18 cellular contexts compared by ENCODE assay signal in genomic region chr13:100130930-100131511, GRCh38. TPM values are rescaled to one million over a fixed set of nuclear protein-coding genes. Genes with fewer than 3 reads are reported as not detected.
DNase-seq lines count a peak whose midpoint lies in the region; ATAC-seq and TF ChIP-seq lines count a peak whose summit lies in the region.
"Had no signal": no experiment of that assay in that cellular context is flagged by ENCODE, and none has a peak within 500 bp of the region (broad histone marks: within the 10 kb centered on the region; RNA-seq: fewer than 3 reads in every experiment).

No MANE protein-coding gene starts in this region.

- H4K20me1 ChIP-seq in GM23338 (replicated peaks; ENCODE audit: insufficient read depth) = no peaks in the 10 kb centered on the region

- H3K4me3 ChIP-seq in GM23338 (no peak overlapping the region), fibroblast of pulmonary artery (replicated peaks; ENCODE audit: low read depth, low read length) (no peak overlapping the region)

- H3K27ac ChIP-seq in GM23338 (ENCODE audit: low read depth) = peak overlapping the region; percentile 42

- H3K79me2 ChIP-seq in GM23338 (replicated peaks; ENCODE audit: insufficient read depth) = peaks cover 24% of the 10 kb centered on the region; the same call in 1 of the 2 replicates

- no peak overlapping the region for H3K4me3 Mint-ChIP-seq in GM23338
- no peak overlapping the region for H3K4me3 Mint-ChIP-seq in T-helper 17 cell
- H3K4me3 Mint-ChIP-seq: CD14-positive monocyte had no signal

- peaks cover 6% of the 10 kb centered on the region; the same call in 1 of the 2 replicates for H3K9me2 ChIP-seq in GM23338 (ENCODE audit: insufficient read depth)

- H3K36me3 Mint-ChIP-seq in GM23338 (ENCODE audit: low read depth) (no peaks in the 10 kb centered on the region), T-helper 17 cell (ENCODE audit: low read depth) (peaks cover 6% of the 10 kb centered on the region)

- H3K9me3 ChIP-seq in T-helper 17 cell (ENCODE audit: control insufficient read depth, low read length, poor library complexity, severe bottlenecking) = no peaks in the 10 kb centered on the region

- H3K27me3 Mint-ChIP-seq in GM23338 (ENCODE audit: insufficient read depth, low read depth, poor library complexity) (no peaks in the 10 kb centered on the region), T-helper 17 cell (no peaks in the 10 kb centered on the region)
- H3K27me3 Mint-ChIP-seq: IgD-negative memory B cell had no signal

- H3K4me2 ChIP-seq in GM23338 = no peak overlapping the region

- DNase-seq in GM23338 (ENCODE audit: low spot score) (no peak), T-helper 17 cell (no peak), fibroblast of pulmonary artery (ENCODE audit: low read depth) (peak; percentile 67), omental fat pad (ENCODE audit: low spot score) (no peak), DMS53 treated with DMSO at 0.1 percent for 48 hours (lab: John Stamatoyannopoulos, UW; ENCODE audit: unreplicated experiment) (no peak)
- DNase-seq: ACHN, AML-193, DMS79 treated with DMSO at 0.1 percent for 48 hours, Karpas-422, NCI-H1436, NCI-H1930, NCI-H226, NCI-H524 treated with DMSO at 0.1 percent for 48 hours, RPMI8226 had no signal

- no peaks in the 10 kb centered on the region for H3K36me3 ChIP-seq in GM23338 (ENCODE audit: insufficient read depth)

- ATAC-seq in GM23338 = no peak
- no peak for ATAC-seq in T-helper 17 cell
- peak; percentile 29 for ATAC-seq in omental fat pad (ENCODE audit: low FRiP score)
- ATAC-seq in GM19324 (IDR thresholded peaks at IDR 0.05; ENCODE audit: low FRiP score, unreplicated experiment) = no peak
- no peak for ATAC-seq in GM21825 (IDR thresholded peaks at IDR 0.05; ENCODE audit: unreplicated experiment)

- H3K27ac Mint-ChIP-seq in GM23338 (peak overlapping the region; percentile 39; the same call in 1 of the 2 replicates), T-helper 17 cell (peak overlapping the region; percentile 77)
- H3K27ac Mint-ChIP-seq: IgD-negative memory B cell had no signal

- TF ChIP-seq CTCF in GM23338 (conservative IDR thresholded peaks at IDR 0.05; ENCODE audit: low read depth in 2 of 2) = no peak
- no peak for TF ChIP-seq CTCF in fibroblast of pulmonary artery (IDR thresholded peaks at IDR 0.05; ENCODE audit: low read length, missing control alignments)
- TF ChIP-seq CTCF in omental fat pad (IDR thresholded peaks at IDR 0.05) = no peak

- H2AFZ ChIP-seq in GM23338 = no peak overlapping the region

- H3F3A ChIP-seq in GM23338 (replicated peaks; ENCODE audit: low read depth) = no peaks in the 10 kb centered on the region

- H3K9me3 Mint-ChIP-seq in GM23338 = no peaks in the 10 kb centered on the region
- H3K9me3 Mint-ChIP-seq: IgD-negative memory B cell had no signal

- H3K4me1 Mint-ChIP-seq in GM23338 (peaks cover 39% of the 10 kb centered on the region), T-helper 17 cell (peaks cover 4% of the 10 kb centered on the region)

- peaks cover 26% of the 10 kb centered on the region for H3K4me1 ChIP-seq in GM23338 (ENCODE audit: insufficient read depth)

- H3K27me3 ChIP-seq in GM23338 (ENCODE audit: insufficient read depth) = no peaks in the 10 kb centered on the region

TF ChIP-seq in GM23338, 12 proteins besides CTCF, POLR2A, EP300 and RAD21:
- TF ChIP-seq CREB1 (CRISPR knock-in tag; IDR thresholded peaks at IDR 0.05; ENCODE audit: low read depth) (no peak), NANOG (IDR thresholded peaks at IDR 0.05; ENCODE audit: borderline replicate concordance) (no peak), STAT1 (IDR thresholded peaks at IDR 0.05; ENCODE audit: unreplicated experiment) (no peak), ZNF331 (CRISPR knock-in tag; IDR thresholded peaks at IDR 0.05; ENCODE audit: low read depth) (no peak), EZH2 (IDR thresholded peaks at IDR 0.05; ENCODE audit: low read depth, unreplicated experiment) (no peak), REST (IDR thresholded peaks at IDR 0.05; ENCODE audit: unreplicated experiment) (no peak), JUNB (IDR thresholded peaks at IDR 0.05; ENCODE audit: unreplicated experiment) (no peak), EZH2phosphoT487 (IDR thresholded peaks at IDR 0.05; ENCODE audit: unreplicated experiment) (no peak), POLR2AphosphoS5 (IDR thresholded peaks at IDR 0.05; ENCODE audit: low read depth) (no peak), ZNF114 (CRISPR knock-in tag; IDR thresholded peaks at IDR 0.05) (no peak)

RNA-seq across cellular contexts. Expression of gene PCCA, which starts 42.1 kb away (rescaled TPM):
- 46.6 and 75.7 TPM in 2 replicates for total RNA-seq in GM23338 (2014; rRNA removed; shearing (Covaris generic))
- 35.3 and 41.9 TPM in 2 replicates for polyA plus RNA-seq in GM23338 (2016; fragmentation: Nextera tagmentation; extraction: Ambion mirVana)
- 10 to 100 TPM in 1 of 2 donors, 1 to 10 TPM in 1; 9.9 to 10.7 TPM for total RNA-seq in T-helper 17 cell
- 10 to 100 TPM; 27.5 to 61.6 (median 49.2) TPM for total RNA-seq in omental fat pad
